In the genomic region with DNA sequence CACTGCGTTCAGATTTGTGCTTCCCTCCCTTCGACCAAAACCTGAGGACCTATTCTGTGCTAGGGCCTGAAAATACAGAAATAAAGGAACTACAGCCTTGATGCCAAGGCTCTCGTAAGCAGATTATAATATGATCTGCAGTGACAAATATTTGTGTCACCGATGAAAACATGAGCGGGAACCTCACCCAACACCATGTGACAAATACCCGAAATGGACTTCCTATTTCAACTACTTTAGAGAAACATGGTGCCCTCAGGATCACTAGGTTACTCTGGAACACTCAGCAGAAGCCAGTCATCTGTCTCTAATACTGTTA, we compare ENCODE assay signal across 8 cellular contexts. TPM values are rescaled to one million over a fixed set of nuclear protein-coding genes. Genes with fewer than 3 reads are reported as not detected.
A peak's percentile ranks its signal among the peaks of the same experiment; 100 is the strongest.
DNase-seq lines count a peak whose midpoint lies in the region; ATAC-seq and TF ChIP-seq lines count a peak whose summit lies in the region.

No MANE protein-coding gene starts in this region.

- POLR2A ChIA-PET in WTC11 (lab: Charles Lee) = interaction anchor here (0.9 to 1.6 kb wide), 2 partner anchors 10 to 101 kb away, joined by 3 to 7 read pairs; no protein-coding TSS in a partner anchor

- H3K36me3 Mint-ChIP-seq in activated naive CD4-positive, alpha-beta T cell treated with anti-CD3 and anti-CD28 coated beads, Interleukin-2, amount 50 U/mL, for 24 hours = peaks cover 4% of the 10 kb centered on the region
- H3K36me3 Mint-ChIP-seq in WTC11 = peaks cover 17% of the 10 kb centered on the region

- H3K4me3 ChIP-seq in left ventricle myocardium inferior = peak overlapping the region; percentile 86
- peak overlapping the region; percentile 84 to 98 (median 94) for H3K4me3 ChIP-seq in skeletal muscle tissue (ENCODE audit: low read length in 3 of 3)

- peak overlapping the region; percentile 93 for H3K27ac ChIP-seq in left ventricle myocardium inferior (replicated peaks)
- H3K27ac ChIP-seq in skeletal muscle tissue (ENCODE audit: low read depth, low read length) = peak overlapping the region; percentile 95

- H3K27me3 Mint-ChIP-seq in activated naive CD4-positive, alpha-beta T cell treated with anti-CD3 and anti-CD28 coated beads, Interleukin-2, amount 50 U/mL, for 24 hours = no peaks in the 10 kb centered on the region
- no peaks in the 10 kb centered on the region for H3K27me3 Mint-ChIP-seq in WTC11 (ENCODE audit: low read depth)

- H3K27ac Mint-ChIP-seq in activated naive CD4-positive, alpha-beta T cell treated with anti-CD3 and anti-CD28 coated beads, Interleukin-2, amount 50 U/mL, for 24 hours = peak overlapping the region; percentile 46
- H3K27ac Mint-ChIP-seq in WTC11 = peak overlapping the region; percentile 34

- CTCF ChIA-PET in WTC11 (lab: Charles Lee) = interaction anchor here (1.7 to 2.9 kb wide), 4 partner anchors 15 to 102 kb away, joined by 6 to 24 read pairs (median 12); no protein-coding TSS in a partner anchor

- DNase-seq in activated naive CD4-positive, alpha-beta T cell (lab: John Stamatoyannopoulos, UW) = no peak
- DNase-seq in WTC11 (ENCODE audit: low spot score) = no peak
- no peak for DNase-seq in left ventricle myocardium inferior
- no peak for DNase-seq in NCI-H226

- H3K27me3 ChIP-seq in left ventricle myocardium inferior (ENCODE audit: low read depth) = no peaks in the 10 kb centered on the region
- H3K27me3 ChIP-seq in skeletal muscle tissue (ENCODE audit: control insufficient read depth in 3 of 3, insufficient read depth in 3 of 3, low read length in 3 of 3) = no peaks in the 10 kb centered on the region

- peak overlapping the region; percentile 85 to 87 (median 85) for H3K9ac ChIP-seq in skeletal muscle tissue (ENCODE audit: low read depth in 1 of 3, low read length in 3 of 3)

- peaks cover 20% of the 10 kb centered on the region for H3K36me3 ChIP-seq in left ventricle myocardium inferior
- peaks cover 0 to 11% (median 4%) of the 10 kb centered on the region in 3 donors for H3K36me3 ChIP-seq in skeletal muscle tissue (ENCODE audit: control insufficient read depth in 3 of 3, insufficient read depth in 3 of 3, low read length in 3 of 3)

- H3K9me3 Mint-ChIP-seq in activated naive CD4-positive, alpha-beta T cell treated with anti-CD3 and anti-CD28 coated beads, Interleukin-2, amount 50 U/mL, for 24 hours = no peaks in the 10 kb centered on the region
- no peaks in the 10 kb centered on the region for H3K9me3 Mint-ChIP-seq in WTC11

- H3K4me3 Mint-ChIP-seq in activated naive CD4-positive, alpha-beta T cell treated with anti-CD3 and anti-CD28 coated beads, Interleukin-2, amount 50 U/mL, for 24 hours = peak overlapping the region; percentile 86
- peak overlapping the region; percentile 80 for H3K4me3 Mint-ChIP-seq in WTC11

- H3K9me3 ChIP-seq in left ventricle myocardium inferior (replicated peaks) (no peaks in the 10 kb centered on the region), skeletal muscle tissue (ENCODE audit: control insufficient read depth in 3 of 3, low read length in 3 of 3) (no peaks in the 10 kb centered on the region)

- H3K4me1 ChIP-seq in left ventricle myocardium inferior (peaks cover 34% of the 10 kb centered on the region), skeletal muscle tissue (ENCODE audit: control insufficient read depth in 3 of 3, insufficient read depth in 3 of 3, low read length in 3 of 3) (peaks cover 7 to 23% (median 9%) of the 10 kb centered on the region in 3 donors)

- ATAC-seq in WTC11 (no peak), HG02588 (IDR thresholded peaks at IDR 0.05; ENCODE audit: unreplicated experiment) (no peak), HG02840 (IDR thresholded peaks at IDR 0.05; ENCODE audit: low FRiP score, unreplicated experiment) (no peak)

- peaks cover 36% of the 10 kb centered on the region for H3K4me1 Mint-ChIP-seq in activated naive CD4-positive, alpha-beta T cell treated with anti-CD3 and anti-CD28 coated beads, Interleukin-2, amount 50 U/mL, for 24 hours
- H3K4me1 Mint-ChIP-seq in WTC11 = peaks cover 15% of the 10 kb centered on the region

- intact Hi-C loops in left ventricle myocardium inferior (cut with micrococcal nuclease) = no loop called here

- TF ChIP-seq CTCF in WTC11 (IDR thresholded peaks at IDR 0.05) (no peak), left ventricle myocardium inferior (IDR thresholded peaks at IDR 0.05; ENCODE audit: borderline replicate concordance) (no peak)

TF ChIP-seq in WTC11, 78 proteins besides CTCF, POLR2A, EP300 and RAD21:
- no peak for TF ChIP-seq ZNF671 (CRISPR knock-in tag; IDR thresholded peaks at IDR 0.05)
- TF ChIP-seq, protein P1, sequence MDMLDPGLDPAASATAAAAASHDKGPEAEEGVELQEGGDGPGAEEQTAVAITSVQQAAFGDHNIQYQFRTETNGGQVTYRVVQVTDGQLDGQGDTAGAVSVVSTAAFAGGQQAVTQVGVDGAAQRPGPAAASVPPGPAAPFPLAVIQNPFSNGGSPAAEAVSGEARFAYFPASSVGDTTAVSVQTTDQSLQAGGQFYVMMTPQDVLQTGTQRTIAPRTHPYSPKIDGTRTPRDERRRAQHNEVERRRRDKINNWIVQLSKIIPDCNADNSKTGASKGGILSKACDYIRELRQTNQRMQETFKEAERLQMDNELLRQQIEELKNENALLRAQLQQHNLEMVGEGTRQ (CRISPR knock-in tag; IDR thresholded peaks at IDR 0.05) = no peak
- TF ChIP-seq NR1H2 (CRISPR knock-in tag; IDR thresholded peaks at IDR 0.05) = no peak
- TF ChIP-seq FOXK1 (CRISPR knock-in tag; IDR thresholded peaks at IDR 0.05) = no peak
- TF ChIP-seq, protein P2, sequence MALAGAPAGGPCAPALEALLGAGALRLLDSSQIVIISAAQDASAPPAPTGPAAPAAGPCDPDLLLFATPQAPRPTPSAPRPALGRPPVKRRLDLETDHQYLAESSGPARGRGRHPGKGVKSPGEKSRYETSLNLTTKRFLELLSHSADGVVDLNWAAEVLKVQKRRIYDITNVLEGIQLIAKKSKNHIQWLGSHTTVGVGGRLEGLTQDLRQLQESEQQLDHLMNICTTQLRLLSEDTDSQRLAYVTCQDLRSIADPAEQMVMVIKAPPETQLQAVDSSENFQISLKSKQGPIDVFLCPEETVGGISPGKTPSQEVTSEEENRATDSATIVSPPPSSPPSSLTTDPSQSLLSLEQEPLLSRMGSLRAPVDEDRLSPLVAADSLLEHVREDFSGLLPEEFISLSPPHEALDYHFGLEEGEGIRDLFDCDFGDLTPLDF (CRISPR knock-in tag; IDR thresholded peaks at IDR 0.05) = no peak
- TF ChIP-seq FOXJ3 (CRISPR knock-in tag; IDR thresholded peaks at IDR 0.05; ENCODE audit: borderline replicate concordance) = no peak
- no peak for TF ChIP-seq CREB1 (CRISPR knock-in tag; IDR thresholded peaks at IDR 0.05)
- no peak for TF ChIP-seq HMGA2 (CRISPR knock-in tag; IDR thresholded peaks at IDR 0.05)
- TF ChIP-seq, protein P3, sequence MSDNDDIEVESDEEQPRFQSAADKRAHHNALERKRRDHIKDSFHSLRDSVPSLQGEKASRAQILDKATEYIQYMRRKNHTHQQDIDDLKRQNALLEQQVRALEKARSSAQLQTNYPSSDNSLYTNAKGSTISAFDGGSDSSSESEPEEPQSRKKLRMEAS (CRISPR knock-in tag; IDR thresholded peaks at IDR 0.05) = no peak
- TF ChIP-seq, protein P4, sequence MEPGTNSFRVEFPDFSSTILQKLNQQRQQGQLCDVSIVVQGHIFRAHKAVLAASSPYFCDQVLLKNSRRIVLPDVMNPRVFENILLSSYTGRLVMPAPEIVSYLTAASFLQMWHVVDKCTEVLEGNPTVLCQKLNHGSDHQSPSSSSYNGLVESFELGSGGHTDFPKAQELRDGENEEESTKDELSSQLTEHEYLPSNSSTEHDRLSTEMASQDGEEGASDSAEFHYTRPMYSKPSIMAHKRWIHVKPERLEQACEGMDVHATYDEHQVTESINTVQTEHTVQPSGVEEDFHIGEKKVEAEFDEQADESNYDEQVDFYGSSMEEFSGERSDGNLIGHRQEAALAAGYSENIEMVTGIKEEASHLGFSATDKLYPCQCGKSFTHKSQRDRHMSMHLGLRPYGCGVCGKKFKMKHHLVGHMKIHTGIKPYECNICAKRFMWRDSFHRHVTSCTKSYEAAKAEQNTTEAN (CRISPR knock-in tag; IDR thresholded peaks at IDR 0.05) = no peak
- TF ChIP-seq, protein P5, sequence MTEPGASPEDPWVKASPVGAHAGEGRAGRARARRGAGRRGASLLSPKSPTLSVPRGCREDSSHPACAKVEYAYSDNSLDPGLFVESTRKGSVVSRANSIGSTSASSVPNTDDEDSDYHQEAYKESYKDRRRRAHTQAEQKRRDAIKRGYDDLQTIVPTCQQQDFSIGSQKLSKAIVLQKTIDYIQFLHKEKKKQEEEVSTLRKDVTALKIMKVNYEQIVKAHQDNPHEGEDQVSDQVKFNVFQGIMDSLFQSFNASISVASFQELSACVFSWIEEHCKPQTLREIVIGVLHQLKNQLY (CRISPR knock-in tag; IDR thresholded peaks at IDR 0.05) = no peak

RNA-seq across cellular contexts. Expression of a gene that starts 0.5 kb away (rescaled TPM):
- 34.7 to 50.2 TPM (median 40.2 TPM) in 3 replicates for total RNA-seq in WTC11 (2021)
- total RNA-seq in left ventricle myocardium inferior = 75.9 TPM
- total RNA-seq in skeletal muscle tissue = 47.0 TPM

RNA-seq across cellular contexts. Expression of a gene that starts 13.5 kb away (rescaled TPM):
- total RNA-seq in WTC11 (2021) (8.5 to 11.1 TPM (median 9.9 TPM) in 3 replicates), left ventricle myocardium inferior (12.5 TPM), skeletal muscle tissue (11.5 TPM)
